8 cellular contexts compared by ENCODE assay signal in genomic region chr19:12722566-12723382, GRCh38. TPM values are rescaled to one million over a fixed set of nuclear protein-coding genes. Genes with fewer than 3 reads are reported as not detected.
DNase-seq lines count a peak whose midpoint lies in the region; ATAC-seq and TF ChIP-seq lines count a peak whose summit lies in the region.

No MANE protein-coding gene starts in this region.

- H3K27ac ChIP-seq in KOPT-K1 (ENCODE audit: low read depth, low read length, poor library complexity, severe bottlenecking) (peak overlapping the region; percentile 83), Peyer's patch (peak overlapping the region; percentile 76 to 94 (median 92)), esophagus squamous epithelium (peak overlapping the region; percentile 93 to 98 (median 97))

- peak; percentile 82 for ATAC-seq in GM21786 (IDR thresholded peaks at IDR 0.05; ENCODE audit: unreplicated experiment)

- DNase-seq in DMS153 treated with DMSO at 0.1 percent for 48 hours (lab: John Stamatoyannopoulos, UW; ENCODE audit: unreplicated experiment) (peak; percentile 92), Peyer's patch (peak; percentile 93 to 99 (median 97)), activated T-helper 1 cell treated with Interleukin-2 at 50 U/mL for 16 hours (ENCODE audit: low read depth) (peak; percentile 85), esophagus squamous epithelium (lab: John Stamatoyannopoulos, UW) (peak; percentile 84), myocyte (ENCODE audit: low read depth) (peak; percentile 100)
- peak; percentile 91 to 94 for DNase-seq in stimulated activated CD8-positive, alpha-beta memory T cell treated with anti-CD3 and anti-CD28 coated beads, Interleukin-7, amount 100 ng/mL, for 4 hours (ENCODE audit: low read depth in 2 of 2)

- WGBS in esophagus squamous epithelium, 2 donors, result 1% methylated on average over 27 of the region's 32 CpGs

- H3K4me3 ChIP-seq in Peyer's patch (peak overlapping the region; percentile 89 to 97 (median 92)), esophagus squamous epithelium (peak overlapping the region; percentile 81 to 91 (median 86))

- H3K9me3 ChIP-seq in KOPT-K1 (ENCODE audit: insufficient read depth, low read length, poor library complexity, severe bottlenecking), result no peaks in the 10 kb centered on the region
- H3K9me3 ChIP-seq in Peyer's patch, result no peaks in the 10 kb centered on the region
- no peaks in the 10 kb centered on the region for H3K9me3 ChIP-seq in esophagus squamous epithelium

- H3K27me3 ChIP-seq in Peyer's patch, result no peaks in the 10 kb centered on the region
- H3K27me3 ChIP-seq in esophagus squamous epithelium, result no peaks in the 10 kb centered on the region

- peaks cover 0 to 29% (median 11%) of the 10 kb centered on the region in 4 donors for H3K4me1 ChIP-seq in Peyer's patch
- peaks cover 15 to 59% (median 22%) of the 10 kb centered on the region in 3 donors for H3K4me1 ChIP-seq in esophagus squamous epithelium

- H3K36me3 ChIP-seq in KOPT-K1 (ENCODE audit: insufficient read depth, low read length), result peaks cover 39% of the 10 kb centered on the region
- H3K36me3 ChIP-seq in Peyer's patch, result peaks cover 0 to 14% (median 0%) of the 10 kb centered on the region in 3 donors
- peaks cover 0 to 24% (median 4%) of the 10 kb centered on the region in 3 donors for H3K36me3 ChIP-seq in esophagus squamous epithelium

- intact Hi-C loops in esophagus squamous epithelium (cut with DNase I), result no loop called here

- peak in 1 of 2 donors; percentile 39 for TF ChIP-seq POLR2A in Peyer's patch (IDR thresholded peaks at IDR 0.05)
- peak in 3 of 4 donors; percentile 23 to 44 (median 39) for TF ChIP-seq POLR2A in esophagus squamous epithelium (IDR thresholded peaks at IDR 0.05)

- TF ChIP-seq CTCF in Peyer's patch (IDR thresholded peaks at IDR 0.05) (peak in 2 of 6 experiments; percentile 9 to 10), esophagus squamous epithelium (IDR thresholded peaks at IDR 0.05) (peak in 1 of 6 experiments; percentile 11)

RNA-seq across cellular contexts. Expression of gene TNPO2, which starts 1.0 kb away (rescaled TPM):
- total RNA-seq in Peyer's patch (100 to 1,000 TPM in 3 of 4 donors, 10 to 100 TPM in 1; 39.1 to 131 (median 103) TPM), esophagus squamous epithelium (10 to 100 TPM; 25.5 to 57.8 (median 43.5) TPM), myocyte (45.6 and 51.3 TPM in 2 replicates)
- polyA plus RNA-seq in myocyte (2012), result 66.3 TPM

RNA-seq across cellular contexts. Expression of gene TRIR, which starts 11.7 kb away (rescaled TPM):
- total RNA-seq in Peyer's patch (100 to 1,000 TPM; 134 to 297 (median 185) TPM), esophagus squamous epithelium (100 to 1,000 TPM; 258 to 302 (median 280) TPM), myocyte (200 and 262 TPM in 2 replicates)
- 205 TPM for polyA plus RNA-seq in myocyte (2012)

RNA-seq across cellular contexts. Expression of gene GET3, which starts 14.5 kb away (rescaled TPM):
- total RNA-seq in Peyer's patch, result 10 to 100 TPM; 23.1 to 31.9 (median 30.5) TPM
- 10 to 100 TPM; 36.8 to 69.9 (median 51.2) TPM for total RNA-seq in esophagus squamous epithelium
- 73.1 and 96.8 TPM in 2 replicates for total RNA-seq in myocyte
- polyA plus RNA-seq in myocyte (2012), result 152 TPM

RNA-seq across cellular contexts. Expression of gene FBXW9, which starts 26.3 kb away (rescaled TPM):
- total RNA-seq in Peyer's patch, result 1 to 10 TPM in 3 of 4 donors, not detected in 1; 6.3 to 9.9 (median 7.0) TPM
- 10 to 100 TPM in 3 of 4 donors, 1 to 10 TPM in 1; 9.6 to 13.4 (median 11.9) TPM for total RNA-seq in esophagus squamous epithelium
- 11.9 and 12.2 TPM in 2 replicates for total RNA-seq in myocyte
- polyA plus RNA-seq in myocyte (2012), result 11.6 TPM

RNA-seq across cellular contexts. Expression of gene BEST2, which starts 28.8 kb away (rescaled TPM):
- total RNA-seq in Peyer's patch (10 to 100 TPM in 3 of 4 donors, not detected in 1; 20.5 to 82.0 (median 40.6) TPM), esophagus squamous epithelium (1 to 10 TPM in 1 of 4 donors, under 1 TPM in 1, not detected in 2; 0.27 to 1.3 TPM), myocyte (0.05 and 0.24 TPM in 2 replicates)
- polyA plus RNA-seq in myocyte (2012), result 0.33 TPM

Comparison
In these comparisons a context has a peak if more than half of its experiments do, and no peak if none do; other contexts are left out.
1. Peak in every context shown above with its lines: DNase-seq, ATAC-seq, H3K4me3 ChIP-seq and H3K27ac ChIP-seq.